ENCODE assay signal across 16 cellular contexts in the genomic region with DNA sequence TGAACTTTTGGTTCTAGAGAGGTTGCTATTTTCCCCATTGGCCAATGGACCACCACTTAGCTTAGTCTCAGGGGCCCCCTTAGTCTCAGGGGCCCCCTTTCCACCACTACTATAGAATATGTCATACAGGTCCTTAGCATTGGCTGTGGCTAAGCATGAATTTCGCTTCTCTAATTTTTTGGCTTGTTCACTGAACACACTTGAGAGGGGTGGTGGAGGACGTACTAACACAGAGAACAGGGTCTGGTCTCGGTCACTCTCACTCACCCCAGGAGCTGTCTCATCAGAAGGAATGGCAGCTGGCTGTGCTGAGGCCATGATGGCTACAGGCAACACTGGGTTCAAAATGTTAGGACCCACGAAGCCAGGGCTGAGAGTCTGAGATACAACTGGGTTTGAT. TPM values are rescaled to one million over a fixed set of nuclear protein-coding genes. Genes with fewer than 3 reads are reported as not detected.
DNase-seq lines count a peak whose midpoint lies in the region; ATAC-seq, FAIRE-seq and TF ChIP-seq lines count a peak whose summit lies in the region.
"Had no signal": no experiment of that assay in that cellular context is flagged by ENCODE, and none has a peak within 500 bp of the region (broad histone marks: within the 10 kb centered on the region; RNA-seq: fewer than 3 reads in every experiment).

No MANE protein-coding gene starts in this region.

- no peak for TF ChIP-seq POLR2A in GM12892 (IDR thresholded peaks at IDR 0.05; ENCODE audit: low read depth, low read length)
- no peak for TF ChIP-seq POLR2A in erythroblast (IDR thresholded peaks at IDR 0.05; ENCODE audit: low read length)

- ATAC-seq in GM19397 (IDR thresholded peaks at IDR 0.05; ENCODE audit: unreplicated experiment) (peak; percentile 79), HG02759 (IDR thresholded peaks at IDR 0.05; ENCODE audit: unreplicated experiment) (peak; percentile 75), HG03457 (IDR thresholded peaks at IDR 0.05; ENCODE audit: unreplicated experiment) (peak; percentile 63)
- ATAC-seq: foreskin keratinocyte; naive thymus-derived CD4-positive, alpha-beta T cell; sciatic nerve had no signal

- peak; percentile 61 for FAIRE-seq in GM12892 (lab: Jason Lieb, UNC)

- DNase-seq in GM12892 (ENCODE audit: insufficient read length) (no peak), NCI-H1092 (lab: John Stamatoyannopoulos, UW) (no peak), erythroblast (lab: John Stamatoyannopoulos, UW) (no peak), AML-193 (lab: John Stamatoyannopoulos, UW) (no peak)
- DNase-seq in activated CD4-positive, alpha-beta T cell treated with anti-CD3 and anti-CD28 coated beads for 48 hours = no peak
- DNase-seq: dermis blood vessel endothelial cell; foreskin keratinocyte; kidney glomerular epithelial cell; naive thymus-derived CD4-positive, alpha-beta T cell; PC-9; T-helper 2 cell had no signal

RNA-seq across cellular contexts. Expression of a gene that starts 30.3 kb away (rescaled TPM):
- 67.8 TPM for polyA plus RNA-seq in GM12892 (2012; ENCODE audit: missing spikeins)

RNA-seq across cellular contexts. Expression of a gene that starts 30.5 kb away (rescaled TPM):
- 12.8 TPM for polyA plus RNA-seq in GM12892 (2012; ENCODE audit: missing spikeins)
- polyA plus RNA-seq: naive thymus-derived CD4-positive, alpha-beta T cell had no signal

RNA-seq across cellular contexts. Expression of a gene that starts 41.1 kb away (rescaled TPM):
- polyA plus RNA-seq in GM12892 (2012; ENCODE audit: missing spikeins) = not detected
- polyA plus RNA-seq: adipose tissue; foreskin keratinocyte; naive thymus-derived CD4-positive, alpha-beta T cell had no signal
